Comparison of ENCODE assay signal across 1 cellular context in the genomic region with DNA sequence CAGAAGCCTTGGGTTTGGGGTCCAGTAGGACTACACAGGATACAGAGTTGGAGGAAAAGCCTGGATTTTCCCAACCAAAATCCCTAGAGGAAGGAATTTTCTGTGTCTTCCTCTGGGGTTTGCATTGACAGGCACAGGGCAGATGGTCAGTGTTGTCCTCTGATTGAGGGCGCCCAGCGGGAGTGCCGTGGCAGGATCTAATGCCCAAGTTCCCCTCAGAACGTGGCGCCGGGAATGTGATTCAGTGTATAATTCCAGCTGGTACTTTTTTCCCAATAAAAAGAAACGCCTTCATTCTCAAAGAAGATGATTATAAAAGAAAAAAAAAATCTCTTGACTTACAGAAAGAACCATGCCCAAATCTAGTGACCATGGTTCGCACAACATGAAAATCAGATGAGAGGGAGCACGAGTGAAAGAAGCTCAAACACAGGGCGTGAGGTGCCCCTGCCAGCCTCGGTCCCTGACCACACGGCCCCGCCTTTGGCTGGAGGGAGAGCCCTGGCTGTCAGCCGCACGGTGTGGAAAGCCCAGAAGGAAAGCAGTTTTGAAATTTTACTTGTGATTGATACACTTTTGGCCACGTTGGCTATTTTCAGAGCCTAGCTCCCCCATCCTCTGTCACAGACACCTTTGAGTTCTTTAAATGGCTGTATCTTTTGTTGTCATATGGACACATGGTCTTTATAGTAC.
TF ChIP-seq lines count a peak whose summit lies in the region.

No MANE protein-coding gene starts in this region.

TF ChIP-seq in IMR-90, 13 proteins besides CTCF, POLR2A, EP300 and RAD21:
- TF ChIP-seq MAZ (IDR thresholded peaks at IDR 0.05; ENCODE audit: borderline replicate concordance, low read depth, low read length): no peak
- TF ChIP-seq RCOR1 (IDR thresholded peaks at IDR 0.05; ENCODE audit: insufficient replicate concordance, low read length): no peak
- TF ChIP-seq BHLHE40 (IDR thresholded peaks at IDR 0.05; ENCODE audit: low read depth, low read length): no peak
- TF ChIP-seq, protein P1, sequence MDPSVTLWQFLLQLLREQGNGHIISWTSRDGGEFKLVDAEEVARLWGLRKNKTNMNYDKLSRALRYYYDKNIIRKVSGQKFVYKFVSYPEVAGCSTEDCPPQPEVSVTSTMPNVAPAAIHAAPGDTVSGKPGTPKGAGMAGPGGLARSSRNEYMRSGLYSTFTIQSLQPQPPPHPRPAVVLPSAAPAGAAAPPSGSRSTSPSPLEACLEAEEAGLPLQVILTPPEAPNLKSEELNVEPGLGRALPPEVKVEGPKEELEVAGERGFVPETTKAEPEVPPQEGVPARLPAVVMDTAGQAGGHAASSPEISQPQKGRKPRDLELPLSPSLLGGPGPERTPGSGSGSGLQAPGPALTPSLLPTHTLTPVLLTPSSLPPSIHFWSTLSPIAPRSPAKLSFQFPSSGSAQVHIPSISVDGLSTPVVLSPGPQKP (IDR thresholded peaks at IDR 0.05; ENCODE audit: borderline replicate concordance, low read depth, low read length): no peak
- no peak for TF ChIP-seq CEBPB (IDR thresholded peaks at IDR 0.05; ENCODE audit: low read depth, low read length)
- TF ChIP-seq, protein P2, sequence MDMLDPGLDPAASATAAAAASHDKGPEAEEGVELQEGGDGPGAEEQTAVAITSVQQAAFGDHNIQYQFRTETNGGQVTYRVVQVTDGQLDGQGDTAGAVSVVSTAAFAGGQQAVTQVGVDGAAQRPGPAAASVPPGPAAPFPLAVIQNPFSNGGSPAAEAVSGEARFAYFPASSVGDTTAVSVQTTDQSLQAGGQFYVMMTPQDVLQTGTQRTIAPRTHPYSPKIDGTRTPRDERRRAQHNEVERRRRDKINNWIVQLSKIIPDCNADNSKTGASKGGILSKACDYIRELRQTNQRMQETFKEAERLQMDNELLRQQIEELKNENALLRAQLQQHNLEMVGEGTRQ (IDR thresholded peaks at IDR 0.05; ENCODE audit: low read depth, low read length): no peak
- TF ChIP-seq SMC3 (IDR thresholded peaks at IDR 0.05; ENCODE audit: low read depth, low read length): no peak
- TF ChIP-seq MAFK (IDR thresholded peaks at IDR 0.05; ENCODE audit: low read depth, low read length): no peak
- TF ChIP-seq NFE2L2 (IDR thresholded peaks at IDR 0.05; ENCODE audit: low read depth, low read length): no peak
- TF ChIP-seq CHD1 (IDR thresholded peaks at IDR 0.05; ENCODE audit: low read depth, low read length): no peak
- TF ChIP-seq MXI1 (IDR thresholded peaks at IDR 0.05; ENCODE audit: borderline replicate concordance, low read depth, low read length): no peak
- TF ChIP-seq FOS (IDR thresholded peaks at IDR 0.05; ENCODE audit: low read depth, low read length): no peak
- no peak for TF ChIP-seq RFX5 (IDR thresholded peaks at IDR 0.05; ENCODE audit: low read depth, low read length)
